ENCODE assay signal across 1 cellular context in genomic region chr5:175861337-175862130, GRCh38.
A peak's percentile ranks its signal among the peaks of the same experiment; 100 is the strongest.
TF ChIP-seq lines count a peak whose summit lies in the region.

No MANE protein-coding gene starts in this region.

TF ChIP-seq in HepG2, 621 proteins besides CTCF, POLR2A, EP300 and RAD21 (continued from another document and continues in another):
- peak; percentile 77 for TF ChIP-seq ZHX1 (CRISPR knock-in tag; IDR thresholded peaks at IDR 0.05; ENCODE audit: low read depth)
- TF ChIP-seq ZNF710 (CRISPR knock-in tag; IDR thresholded peaks at IDR 0.05; ENCODE audit: borderline replicate concordance): peak; percentile 99
- peak; percentile 77; the same call in 1 of the 2 replicates for TF ChIP-seq ZNF772 (CRISPR knock-in tag; IDR thresholded peaks at IDR 0.05)
- TF ChIP-seq HNF4A (CRISPR knock-in tag; IDR thresholded peaks at IDR 0.05): peak; percentile 84
- TF ChIP-seq JUNB (CRISPR knock-in tag; IDR thresholded peaks at IDR 0.05; ENCODE audit: borderline replicate concordance): peak; percentile 95
- TF ChIP-seq MAFF (IDR thresholded peaks at IDR 0.05; ENCODE audit: low read depth, low read length): no peak
- TF ChIP-seq ZNF124 (CRISPR knock-in tag; IDR thresholded peaks at IDR 0.05): peak; percentile 59; the same call in 1 of the 2 replicates
- TF ChIP-seq NFIB (CRISPR knock-in tag; IDR thresholded peaks at IDR 0.05; ENCODE audit: borderline replicate concordance): no peak
- peak; percentile 60; the same call in 1 of the 2 replicates for TF ChIP-seq MAZ (IDR thresholded peaks at IDR 0.05; ENCODE audit: borderline replicate concordance, low read depth, low read length)
- no peak for TF ChIP-seq MAZ (CRISPR knock-in tag; IDR thresholded peaks at IDR 0.05; ENCODE audit: low read depth)
- 0 out of 2 replicates have a peak, but pooled peaks have one; percentile 39 for TF ChIP-seq ZNF580 (CRISPR knock-in tag; IDR thresholded peaks at IDR 0.05; ENCODE audit: borderline replicate concordance, low read depth)
- peak; percentile 81; the same call in 1 of the 2 replicates for TF ChIP-seq MYC (CRISPR knock-in tag; IDR thresholded peaks at IDR 0.05; ENCODE audit: borderline replicate concordance)
- TF ChIP-seq MEF2D (CRISPR knock-in tag; IDR thresholded peaks at IDR 0.05): peak; percentile 48; the same call in 1 of the 2 replicates
- peak; percentile 74; the same call in 1 of the 2 replicates for TF ChIP-seq AHDC1 (CRISPR knock-in tag; IDR thresholded peaks at IDR 0.05; ENCODE audit: borderline replicate concordance)
- TF ChIP-seq SALL1 (CRISPR knock-in tag; IDR thresholded peaks at IDR 0.05): peak; percentile 91
- TF ChIP-seq FOSL1 (CRISPR knock-in tag; IDR thresholded peaks at IDR 0.05; ENCODE audit: borderline replicate concordance): peak; percentile 80; the same call in 1 of the 2 replicates
- peak; percentile 71; the same call in 1 of the 2 replicates for TF ChIP-seq RELA (CRISPR knock-in tag; IDR thresholded peaks at IDR 0.05)
- peak; percentile 95 for TF ChIP-seq ISL2 (CRISPR knock-in tag; IDR thresholded peaks at IDR 0.05)
- TF ChIP-seq IRF2 (CRISPR knock-in tag; IDR thresholded peaks at IDR 0.05): peak; percentile 62; the same call in 1 of the 2 replicates
- no peak for TF ChIP-seq E2F1 (CRISPR knock-in tag; IDR thresholded peaks at IDR 0.05)
- no peak for TF ChIP-seq NBN (conservative IDR thresholded peaks at IDR 0.05)
- peak; percentile 78; the same call in 1 of the 2 replicates for TF ChIP-seq ZNF761 (CRISPR knock-in tag; conservative IDR thresholded peaks at IDR 0.05)
- peak; percentile 65; the same call in 1 of the 2 replicates for TF ChIP-seq FOXK2 (IDR thresholded peaks at IDR 0.05)
- TF ChIP-seq HOXA3 (CRISPR knock-in tag; IDR thresholded peaks at IDR 0.05): peak; percentile 91
- peak; percentile 98; the same call in 1 of the 2 replicates for TF ChIP-seq ZNF292 (CRISPR knock-in tag; IDR thresholded peaks at IDR 0.05; ENCODE audit: borderline replicate concordance, low read depth)
- TF ChIP-seq ZHX2 (IDR thresholded peaks at IDR 0.05; ENCODE audit: low read depth): no peak
- no peak for TF ChIP-seq ZHX2 (CRISPR knock-in tag; IDR thresholded peaks at IDR 0.05; ENCODE audit: borderline replicate concordance)
- 0 out of 2 replicates have a peak, but pooled peaks have one; percentile 15 for TF ChIP-seq NFYB (CRISPR knock-in tag; IDR thresholded peaks at IDR 0.05)
- TF ChIP-seq NFAT5 (CRISPR knock-in tag; IDR thresholded peaks at IDR 0.05): 0 out of 2 replicates have a peak, but pooled peaks have one; percentile 11
- no peak for TF ChIP-seq THYN1 (CRISPR knock-in tag; IDR thresholded peaks at IDR 0.05; ENCODE audit: borderline replicate concordance, low read depth)
- 0 out of 2 replicates have a peak, but pooled peaks have one; percentile 81 for TF ChIP-seq ZSCAN21 (CRISPR knock-in tag; IDR thresholded peaks at IDR 0.05; ENCODE audit: borderline replicate concordance)
